Comparison of ENCODE assay signal across 1 cellular context in genomic region chr10:15023079-15023478, GRCh38. TPM values are rescaled to one million over a fixed set of nuclear protein-coding genes. Genes with fewer than 3 reads are reported as not detected.
"Had no signal": no experiment of that assay in that cellular context is flagged by ENCODE, and none has a peak within 500 bp of the region (broad histone marks: within the 10 kb centered on the region; RNA-seq: fewer than 3 reads in every experiment).

No MANE protein-coding gene starts in this region.

RNA-seq across cellular contexts. Expression of gene OLAH, which starts 20.7 kb away (rescaled TPM):
- total RNA-seq: M059J had no signal
